In genomic region chr11:114928260-114928870, GRCh38 we compare ENCODE assay signal across 28 cellular contexts.
"Had no signal": no experiment of that assay in that cellular context is flagged by ENCODE, and none has a peak within 500 bp of the region (broad histone marks: within the 10 kb centered on the region; RNA-seq: fewer than 3 reads in every experiment).

No MANE protein-coding gene starts in this region.

- H3K4me1 Mint-ChIP-seq: naive B cell; stimulated activated memory B cell treated with anti-CD40 and anti-IgM and Interleukin-4, amounts not matched to agents 10 μg/mL and 1 μg/mL and 100 μg/mL, for 72 hours; stimulated activated naive CD8-positive, alpha-beta T cell treated with anti-CD3 and anti-CD28 coated beads, Interleukin-15, amount 100 ng/mL, for 72 hours had no signal

- H3K27ac Mint-ChIP-seq: activated naive CD8-positive, alpha-beta T cell; activated T-cell treated with anti-CD3 and anti-CD28 coated beads, Interleukin-2, amount 50 U/mL, for 72 hours; endodermal cell; nephron progenitor cell; progenitor cell of endocrine pancreas; stimulated activated memory B cell treated with anti-CD40 and anti-IgM and Interleukin-4, amounts not matched to agents 10 μg/mL and 1 μg/mL and 100 μg/mL, for 72 hours; stimulated activated naive CD8-positive, alpha-beta T cell treated with anti-CD3 and anti-CD28 coated beads, Interleukin-15, amount 100 ng/mL, for 72 hours; T-helper 2 cell treated with Interferon-gamma antibody and Interleukin-4, amounts not matched to agents 5 μg/mL and 100 μg/mL, for 36 hours had no signal

- H3K27me3 Mint-ChIP-seq: activated naive CD8-positive, alpha-beta T cell; naive B cell; stimulated activated memory B cell treated with anti-CD40 and anti-IgM and Interleukin-4, amounts not matched to agents 10 μg/mL and 1 μg/mL and 100 μg/mL, for 72 hours; stimulated activated naive CD8-positive, alpha-beta T cell treated with anti-CD3 and anti-CD28 coated beads, Interleukin-15, amount 100 ng/mL, for 72 hours had no signal

- H3K36me3 Mint-ChIP-seq: activated naive CD8-positive, alpha-beta T cell; naive B cell; stimulated activated memory B cell treated with anti-CD40 and anti-IgM and Interleukin-4, amounts not matched to agents 10 μg/mL and 1 μg/mL and 100 μg/mL, for 72 hours had no signal

- ATAC-seq: activated T-cell treated with anti-CD3 and anti-CD28 coated beads, Interleukin-2, amount 50 U/mL, for 72 hours; body of pancreas; heart right ventricle; left cardiac atrium; stimulated activated naive CD8-positive, alpha-beta T cell treated with anti-CD3 and anti-CD28 coated beads, Interleukin-15, amount 100 ng/mL, for 72 hours had no signal

- DNase-seq: activated CD4-positive, alpha-beta T cell treated with anti-CD3 and anti-CD28 coated beads for 4 hours; activated CD4-positive, alpha-beta T cell treated with anti-CD3 and anti-CD28 coated beads, Interleukin-2, amount 50 U/mL, for 4 hours; activated effector memory CD4-positive, alpha-beta T cell treated with Interleukin-2 at 50 U/mL for 16 hours; activated naive CD4-positive, alpha-beta T cell treated with Interleukin-2 at 50 U/mL for 16 hours; activated T-cell treated with anti-CD3 and anti-CD28 coated beads for 4 hours; activated T-cell treated with anti-CD3 and anti-CD28 coated beads, Interleukin-2, amount 50 U/mL, for 72 hours; adrenal gland; aorta; body of pancreas; endodermal cell; esophagus squamous epithelium; foreskin melanocyte; heart right ventricle; left cardiac atrium; mammary epithelial cell; naive B cell; nephron progenitor cell; sigmoid colon; stimulated activated CD4-positive, alpha-beta T cell treated with anti-CD3 and anti-CD28 coated beads, Interleukin-1b, Interleukin-23, amount 100 ng/mL, for 48 hours; stimulated activated CD4-positive, alpha-beta T cell treated with anti-CD3 and anti-CD28 coated beads, Interleukin-4, amount 100 ng/mL, for 4 hours; stimulated activated CD8-positive, alpha-beta memory T cell treated with anti-CD3 and anti-CD28 coated beads, Interleukin-4, amount 100 ng/mL, for 48 hours; stimulated activated naive CD8-positive, alpha-beta T cell treated with anti-CD3 and anti-CD28 coated beads, Interleukin-15, amount 100 ng/mL, for 72 hours; thyroid gland; upper lobe of left lung had no signal

- H3K4me3 Mint-ChIP-seq: activated naive CD8-positive, alpha-beta T cell; activated T-cell treated with anti-CD3 and anti-CD28 coated beads, Interleukin-2, amount 50 U/mL, for 72 hours; endodermal cell; naive B cell; nephron progenitor cell; stimulated activated memory B cell treated with anti-CD40 and anti-IgM and Interleukin-4, amounts not matched to agents 10 μg/mL and 1 μg/mL and 100 μg/mL, for 72 hours; stimulated activated naive CD8-positive, alpha-beta T cell treated with anti-CD3 and anti-CD28 coated beads, Interleukin-15, amount 100 ng/mL, for 72 hours; T-helper 2 cell treated with Interferon-gamma antibody and Interleukin-4, amounts not matched to agents 5 μg/mL and 100 μg/mL, for 36 hours had no signal
